Comparison of ENCODE assay signal across 1 cellular context in genomic region chr11:36594316-36594989, GRCh38.
TF ChIP-seq lines count a peak whose summit lies in the region.

A gene with protein sequence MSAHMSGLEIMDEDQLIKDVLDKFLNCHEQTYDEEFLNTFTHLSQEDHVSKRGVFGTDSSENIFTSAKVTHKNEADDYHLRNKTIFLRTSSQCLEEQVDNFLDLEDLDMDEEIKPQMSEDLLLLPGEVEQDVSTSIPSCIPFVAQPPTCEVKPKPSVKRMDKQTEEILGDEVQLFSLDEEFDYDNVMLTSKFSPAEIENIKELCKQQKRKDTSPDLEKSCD (plus strand): TSS chr11:36594502. CDS start chr11:36610104, 15,602 bp downstream.

TF ChIP-seq in HepG2, 621 proteins besides CTCF, POLR2A, EP300 and RAD21 (continued from another document and continues in another):
- TF ChIP-seq, protein P1, sequence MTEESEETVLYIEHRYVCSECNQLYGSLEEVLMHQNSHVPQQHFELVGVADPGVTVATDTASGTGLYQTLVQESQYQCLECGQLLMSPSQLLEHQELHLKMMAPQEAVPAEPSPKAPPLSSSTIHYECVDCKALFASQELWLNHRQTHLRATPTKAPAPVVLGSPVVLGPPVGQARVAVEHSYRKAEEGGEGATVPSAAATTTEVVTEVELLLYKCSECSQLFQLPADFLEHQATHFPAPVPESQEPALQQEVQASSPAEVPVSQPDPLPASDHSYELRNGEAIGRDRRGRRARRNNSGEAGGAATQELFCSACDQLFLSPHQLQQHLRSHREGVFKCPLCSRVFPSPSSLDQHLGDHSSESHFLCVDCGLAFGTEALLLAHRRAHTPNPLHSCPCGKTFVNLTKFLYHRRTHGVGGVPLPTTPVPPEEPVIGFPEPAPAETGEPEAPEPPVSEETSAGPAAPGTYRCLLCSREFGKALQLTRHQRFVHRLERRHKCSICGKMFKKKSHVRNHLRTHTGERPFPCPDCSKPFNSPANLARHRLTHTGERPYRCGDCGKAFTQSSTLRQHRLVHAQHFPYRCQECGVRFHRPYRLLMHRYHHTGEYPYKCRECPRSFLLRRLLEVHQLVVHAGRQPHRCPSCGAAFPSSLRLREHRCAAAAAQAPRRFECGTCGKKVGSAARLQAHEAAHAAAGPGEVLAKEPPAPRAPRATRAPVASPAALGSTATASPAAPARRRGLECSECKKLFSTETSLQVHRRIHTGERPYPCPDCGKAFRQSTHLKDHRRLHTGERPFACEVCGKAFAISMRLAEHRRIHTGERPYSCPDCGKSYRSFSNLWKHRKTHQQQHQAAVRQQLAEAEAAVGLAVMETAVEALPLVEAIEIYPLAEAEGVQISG (CRISPR knock-in tag; IDR thresholded peaks at IDR 0.05), result peak; percentile 89
- TF ChIP-seq, protein P2, sequence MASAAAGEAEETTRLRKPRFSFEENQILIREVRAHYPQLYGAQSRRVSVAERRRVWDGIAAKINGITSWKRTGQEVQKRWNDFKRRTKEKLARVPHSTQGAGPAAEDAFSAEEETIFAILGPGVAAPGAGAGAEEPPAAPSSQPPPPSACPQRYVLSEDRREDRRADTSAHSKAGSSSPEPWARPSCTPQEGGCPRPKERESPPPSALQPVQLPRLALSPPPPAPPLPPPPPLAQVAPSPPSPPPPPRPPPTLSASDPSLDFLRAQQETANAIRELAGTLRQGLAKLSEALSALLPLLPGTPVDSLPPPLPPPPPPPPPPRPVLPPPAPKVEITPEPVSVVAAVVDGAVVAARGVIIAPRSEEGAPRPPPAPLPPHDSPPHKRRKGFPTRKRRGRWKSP (CRISPR knock-in tag; IDR thresholded peaks at IDR 0.05), result peak; percentile 27; the same call in 1 of the 2 replicates
- TF ChIP-seq MTF2 (CRISPR knock-in tag; IDR thresholded peaks at IDR 0.05; ENCODE audit: borderline replicate concordance) (no peak), SIN3B (IDR thresholded peaks at IDR 0.05; ENCODE audit: low read length) (peak; percentile 64; the same call in 1 of the 2 replicates), EED (CRISPR knock-in tag; IDR thresholded peaks at IDR 0.05) (peak; percentile 48; the same call in 1 of the 2 replicates), SMAD3 (CRISPR knock-in tag; IDR thresholded peaks at IDR 0.05) (peak; percentile 86; the same call in 1 of the 2 replicates), DMAP1 (CRISPR knock-in tag; IDR thresholded peaks at IDR 0.05) (peak; percentile 55; the same call in 1 of the 2 replicates), CEBPG (CRISPR knock-in tag; IDR thresholded peaks at IDR 0.05) (peak; percentile 56), SAP130 (CRISPR knock-in tag; IDR thresholded peaks at IDR 0.05; ENCODE audit: low read depth) (peak; percentile 80), REPIN1 (CRISPR knock-in tag; IDR thresholded peaks at IDR 0.05; ENCODE audit: borderline replicate concordance, low read depth) (peak; percentile 49; the same call in 1 of the 2 replicates), HOXA5 (CRISPR knock-in tag; IDR thresholded peaks at IDR 0.05) (peak; percentile 76; the same call in 1 of the 2 replicates), ZNF564 (CRISPR knock-in tag; IDR thresholded peaks at IDR 0.05) (peak; percentile 49; the same call in 1 of the 2 replicates), MAF1 (CRISPR knock-in tag; IDR thresholded peaks at IDR 0.05; ENCODE audit: borderline replicate concordance) (peak; percentile 71; the same call in 1 of the 2 replicates), ZFP41 (CRISPR knock-in tag; IDR thresholded peaks at IDR 0.05; ENCODE audit: borderline replicate concordance) (no peak), ZNF264 (CRISPR knock-in tag; IDR thresholded peaks at IDR 0.05) (0 out of 2 replicates have a peak, but pooled peaks have one; percentile 77), NFIC (IDR thresholded peaks at IDR 0.05; ENCODE audit: low read length) (peak; percentile 79), ZFP1 (CRISPR knock-in tag; IDR thresholded peaks at IDR 0.05) (peak; percentile 68; the same call in 1 of the 2 replicates), WIZ (CRISPR knock-in tag; IDR thresholded peaks at IDR 0.05) (peak; percentile 91; the same call in 1 of the 2 replicates), ZNF34 (CRISPR knock-in tag; IDR thresholded peaks at IDR 0.05; ENCODE audit: borderline replicate concordance) (peak; percentile 30; the same call in 1 of the 2 replicates), ZNF556 (CRISPR knock-in tag; IDR thresholded peaks at IDR 0.05; ENCODE audit: borderline replicate concordance) (peak; percentile 82), PHF21A (CRISPR knock-in tag; IDR thresholded peaks at IDR 0.05) (peak; percentile 33; the same call in 1 of the 2 replicates), ZFP36L1 (CRISPR knock-in tag; IDR thresholded peaks at IDR 0.05) (no peak), CEBPZ (IDR thresholded peaks at IDR 0.05; ENCODE audit: low read length) (no peak), MLX (CRISPR knock-in tag; IDR thresholded peaks at IDR 0.05) (0 out of 2 replicates have a peak, but pooled peaks have one; percentile 18), KDM5B (CRISPR knock-in tag; IDR thresholded peaks at IDR 0.05; ENCODE audit: borderline replicate concordance) (peak; percentile 26; the same call in 1 of the 2 replicates), PITX1 (CRISPR knock-in tag; IDR thresholded peaks at IDR 0.05) (peak; percentile 21; the same call in 1 of the 2 replicates), HDAC2 (CRISPR knock-in tag; IDR thresholded peaks at IDR 0.05) (peak; percentile 82; the same call in 1 of the 2 replicates), MXI1 (IDR thresholded peaks at IDR 0.05; ENCODE audit: borderline replicate concordance, low read depth, low read length) (peak; percentile 32; the same call in 1 of the 3 replicates), ZBTB49 (CRISPR knock-in tag; IDR thresholded peaks at IDR 0.05; ENCODE audit: borderline replicate concordance) (0 out of 2 replicates have a peak, but pooled peaks have one; percentile 50), ZNF24 (IDR thresholded peaks at IDR 0.05) (peak; percentile 55; the same call in 1 of the 2 replicates), ZFP62 (CRISPR knock-in tag; IDR thresholded peaks at IDR 0.05) (0 out of 2 replicates have a peak, but pooled peaks have one; percentile 73), NR0B2 (CRISPR knock-in tag; IDR thresholded peaks at IDR 0.05) (no peak), THAP11 (CRISPR knock-in tag; IDR thresholded peaks at IDR 0.05) (peak; percentile 100), REXO4 (CRISPR knock-in tag; IDR thresholded peaks at IDR 0.05; ENCODE audit: borderline replicate concordance) (no peak), ERF (CRISPR knock-in tag; IDR thresholded peaks at IDR 0.05) (peak; percentile 47; the same call in 1 of the 2 replicates), ZNF792 (CRISPR knock-in tag; IDR thresholded peaks at IDR 0.05) (peak; percentile 78; the same call in 1 of the 2 replicates), JUN (CRISPR knock-in tag; IDR thresholded peaks at IDR 0.05) (0 out of 2 replicates have a peak, but pooled peaks have one; percentile 36), NR2C2 (CRISPR knock-in tag; IDR thresholded peaks at IDR 0.05; ENCODE audit: borderline replicate concordance) (peak; percentile 80), KLF9 (CRISPR knock-in tag; IDR thresholded peaks at IDR 0.05; ENCODE audit: low read depth) (0 out of 2 replicates have a peak, but pooled peaks have one; percentile 22), ZNF331 (CRISPR knock-in tag; IDR thresholded peaks at IDR 0.05) (peak; percentile 74; the same call in 1 of the 2 replicates), MBNL3 (CRISPR knock-in tag; conservative IDR thresholded peaks at IDR 0.05) (0 out of 2 replicates have a peak, but pooled peaks have one; percentile 47), CCDC6 (CRISPR knock-in tag; IDR thresholded peaks at IDR 0.05) (0 out of 2 replicates have a peak, but pooled peaks have one; percentile 6)
- TF ChIP-seq, protein P3, sequence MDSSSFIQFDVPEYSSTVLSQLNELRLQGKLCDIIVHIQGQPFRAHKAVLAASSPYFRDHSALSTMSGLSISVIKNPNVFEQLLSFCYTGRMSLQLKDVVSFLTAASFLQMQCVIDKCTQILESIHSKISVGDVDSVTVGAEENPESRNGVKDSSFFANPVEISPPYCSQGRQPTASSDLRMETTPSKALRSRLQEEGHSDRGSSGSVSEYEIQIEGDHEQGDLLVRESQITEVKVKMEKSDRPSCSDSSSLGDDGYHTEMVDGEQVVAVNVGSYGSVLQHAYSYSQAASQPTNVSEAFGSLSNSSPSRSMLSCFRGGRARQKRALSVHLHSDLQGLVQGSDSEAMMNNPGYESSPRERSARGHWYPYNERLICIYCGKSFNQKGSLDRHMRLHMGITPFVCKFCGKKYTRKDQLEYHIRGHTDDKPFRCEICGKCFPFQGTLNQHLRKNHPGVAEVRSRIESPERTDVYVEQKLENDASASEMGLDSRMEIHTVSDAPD (CRISPR knock-in tag; IDR thresholded peaks at IDR 0.05), result no peak
- TF ChIP-seq, protein P4, sequence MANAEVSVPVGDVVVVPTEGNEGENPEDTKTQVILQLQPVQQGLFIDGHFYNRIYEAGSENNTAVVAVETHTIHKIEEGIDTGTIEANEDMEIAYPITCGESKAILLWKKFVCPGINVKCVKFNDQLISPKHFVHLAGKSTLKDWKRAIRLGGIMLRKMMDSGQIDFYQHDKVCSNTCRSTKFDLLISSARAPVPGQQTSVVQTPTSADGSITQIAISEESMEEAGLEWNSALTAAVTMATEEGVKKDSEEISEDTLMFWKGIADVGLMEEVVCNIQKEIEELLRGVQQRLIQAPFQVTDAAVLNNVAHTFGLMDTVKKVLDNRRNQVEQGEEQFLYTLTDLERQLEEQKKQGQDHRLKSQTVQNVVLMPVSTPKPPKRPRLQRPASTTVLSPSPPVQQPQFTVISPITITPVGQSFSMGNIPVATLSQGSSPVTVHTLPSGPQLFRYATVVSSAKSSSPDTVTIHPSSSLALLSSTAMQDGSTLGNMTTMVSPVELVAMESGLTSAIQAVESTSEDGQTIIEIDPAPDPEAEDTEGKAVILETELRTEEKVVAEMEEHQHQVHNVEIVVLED (CRISPR knock-in tag; IDR thresholded peaks at IDR 0.05; ENCODE audit: borderline replicate concordance), result 0 out of 2 replicates have a peak, but pooled peaks have one; percentile 32
- TF ChIP-seq, protein P5, sequence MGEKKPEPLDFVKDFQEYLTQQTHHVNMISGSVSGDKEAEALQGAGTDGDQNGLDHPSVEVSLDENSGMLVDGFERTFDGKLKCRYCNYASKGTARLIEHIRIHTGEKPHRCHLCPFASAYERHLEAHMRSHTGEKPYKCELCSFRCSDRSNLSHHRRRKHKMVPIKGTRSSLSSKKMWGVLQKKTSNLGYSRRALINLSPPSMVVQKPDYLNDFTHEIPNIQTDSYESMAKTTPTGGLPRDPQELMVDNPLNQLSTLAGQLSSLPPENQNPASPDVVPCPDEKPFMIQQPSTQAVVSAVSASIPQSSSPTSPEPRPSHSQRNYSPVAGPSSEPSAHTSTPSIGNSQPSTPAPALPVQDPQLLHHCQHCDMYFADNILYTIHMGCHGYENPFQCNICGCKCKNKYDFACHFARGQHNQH (CRISPR knock-in tag; IDR thresholded peaks at IDR 0.05), result peak; percentile 38; the same call in 1 of the 2 replicates
- TF ChIP-seq, protein P6, sequence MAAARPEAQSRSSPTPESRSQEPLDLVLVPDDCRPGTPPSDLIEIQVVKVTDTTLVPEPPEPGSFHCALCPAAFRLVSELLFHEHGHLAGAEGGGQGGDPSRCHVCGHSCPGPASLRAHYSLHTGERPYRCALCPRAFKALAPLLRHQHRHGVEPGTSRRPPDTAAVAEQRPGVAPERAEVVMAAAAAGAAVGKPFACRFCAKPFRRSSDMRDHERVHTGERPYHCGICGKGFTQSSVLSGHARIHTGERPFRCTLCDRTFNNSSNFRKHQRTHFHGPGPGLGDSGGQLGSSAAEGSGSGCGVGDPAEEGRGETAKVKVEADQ (CRISPR knock-in tag; IDR thresholded peaks at IDR 0.05; ENCODE audit: borderline replicate concordance), result peak; percentile 32; the same call in 1 of the 2 replicates
